1 cellular context compared by ENCODE assay signal in genomic region chr5:125865166-125865815, GRCh38.
TF ChIP-seq lines count a peak whose summit lies in the region.

No MANE protein-coding gene starts in this region.

TF ChIP-seq in WTC11, 78 proteins besides CTCF, POLR2A, EP300 and RAD21 (continued from another document):
- TF ChIP-seq, protein P1, sequence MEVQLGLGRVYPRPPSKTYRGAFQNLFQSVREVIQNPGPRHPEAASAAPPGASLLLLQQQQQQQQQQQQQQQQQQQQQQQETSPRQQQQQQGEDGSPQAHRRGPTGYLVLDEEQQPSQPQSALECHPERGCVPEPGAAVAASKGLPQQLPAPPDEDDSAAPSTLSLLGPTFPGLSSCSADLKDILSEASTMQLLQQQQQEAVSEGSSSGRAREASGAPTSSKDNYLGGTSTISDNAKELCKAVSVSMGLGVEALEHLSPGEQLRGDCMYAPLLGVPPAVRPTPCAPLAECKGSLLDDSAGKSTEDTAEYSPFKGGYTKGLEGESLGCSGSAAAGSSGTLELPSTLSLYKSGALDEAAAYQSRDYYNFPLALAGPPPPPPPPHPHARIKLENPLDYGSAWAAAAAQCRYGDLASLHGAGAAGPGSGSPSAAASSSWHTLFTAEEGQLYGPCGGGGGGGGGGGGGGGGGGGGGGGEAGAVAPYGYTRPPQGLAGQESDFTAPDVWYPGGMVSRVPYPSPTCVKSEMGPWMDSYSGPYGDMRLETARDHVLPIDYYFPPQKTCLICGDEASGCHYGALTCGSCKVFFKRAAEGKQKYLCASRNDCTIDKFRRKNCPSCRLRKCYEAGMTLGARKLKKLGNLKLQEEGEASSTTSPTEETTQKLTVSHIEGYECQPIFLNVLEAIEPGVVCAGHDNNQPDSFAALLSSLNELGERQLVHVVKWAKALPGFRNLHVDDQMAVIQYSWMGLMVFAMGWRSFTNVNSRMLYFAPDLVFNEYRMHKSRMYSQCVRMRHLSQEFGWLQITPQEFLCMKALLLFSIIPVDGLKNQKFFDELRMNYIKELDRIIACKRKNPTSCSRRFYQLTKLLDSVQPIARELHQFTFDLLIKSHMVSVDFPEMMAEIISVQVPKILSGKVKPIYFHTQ (CRISPR knock-in tag; IDR thresholded peaks at IDR 0.05): no peak
- TF ChIP-seq TEAD4 (CRISPR knock-in tag; IDR thresholded peaks at IDR 0.05): no peak
- no peak for TF ChIP-seq NR3C1 (CRISPR knock-in tag; conservative IDR thresholded peaks at IDR 0.05; ENCODE audit: low read depth)
- TF ChIP-seq ELF4 (CRISPR knock-in tag; IDR thresholded peaks at IDR 0.05; ENCODE audit: low read depth): no peak
- no peak for TF ChIP-seq ZNF416 (CRISPR knock-in tag; IDR thresholded peaks at IDR 0.05)
- TF ChIP-seq ATF1 (CRISPR knock-in tag; IDR thresholded peaks at IDR 0.05): no peak
- no peak for TF ChIP-seq NFYB (CRISPR knock-in tag; conservative IDR thresholded peaks at IDR 0.05; ENCODE audit: low read depth)
- no peak for TF ChIP-seq SOX15 (CRISPR knock-in tag; IDR thresholded peaks at IDR 0.05)
- no peak for TF ChIP-seq ERG (CRISPR knock-in tag; IDR thresholded peaks at IDR 0.05)
- no peak for TF ChIP-seq ZNF232 (CRISPR knock-in tag; IDR thresholded peaks at IDR 0.05)
- no peak for TF ChIP-seq TEAD1 (CRISPR knock-in tag; IDR thresholded peaks at IDR 0.05)
- no peak for TF ChIP-seq SMAD3 (CRISPR knock-in tag; IDR thresholded peaks at IDR 0.05; ENCODE audit: borderline replicate concordance)
- TF ChIP-seq, protein P2, sequence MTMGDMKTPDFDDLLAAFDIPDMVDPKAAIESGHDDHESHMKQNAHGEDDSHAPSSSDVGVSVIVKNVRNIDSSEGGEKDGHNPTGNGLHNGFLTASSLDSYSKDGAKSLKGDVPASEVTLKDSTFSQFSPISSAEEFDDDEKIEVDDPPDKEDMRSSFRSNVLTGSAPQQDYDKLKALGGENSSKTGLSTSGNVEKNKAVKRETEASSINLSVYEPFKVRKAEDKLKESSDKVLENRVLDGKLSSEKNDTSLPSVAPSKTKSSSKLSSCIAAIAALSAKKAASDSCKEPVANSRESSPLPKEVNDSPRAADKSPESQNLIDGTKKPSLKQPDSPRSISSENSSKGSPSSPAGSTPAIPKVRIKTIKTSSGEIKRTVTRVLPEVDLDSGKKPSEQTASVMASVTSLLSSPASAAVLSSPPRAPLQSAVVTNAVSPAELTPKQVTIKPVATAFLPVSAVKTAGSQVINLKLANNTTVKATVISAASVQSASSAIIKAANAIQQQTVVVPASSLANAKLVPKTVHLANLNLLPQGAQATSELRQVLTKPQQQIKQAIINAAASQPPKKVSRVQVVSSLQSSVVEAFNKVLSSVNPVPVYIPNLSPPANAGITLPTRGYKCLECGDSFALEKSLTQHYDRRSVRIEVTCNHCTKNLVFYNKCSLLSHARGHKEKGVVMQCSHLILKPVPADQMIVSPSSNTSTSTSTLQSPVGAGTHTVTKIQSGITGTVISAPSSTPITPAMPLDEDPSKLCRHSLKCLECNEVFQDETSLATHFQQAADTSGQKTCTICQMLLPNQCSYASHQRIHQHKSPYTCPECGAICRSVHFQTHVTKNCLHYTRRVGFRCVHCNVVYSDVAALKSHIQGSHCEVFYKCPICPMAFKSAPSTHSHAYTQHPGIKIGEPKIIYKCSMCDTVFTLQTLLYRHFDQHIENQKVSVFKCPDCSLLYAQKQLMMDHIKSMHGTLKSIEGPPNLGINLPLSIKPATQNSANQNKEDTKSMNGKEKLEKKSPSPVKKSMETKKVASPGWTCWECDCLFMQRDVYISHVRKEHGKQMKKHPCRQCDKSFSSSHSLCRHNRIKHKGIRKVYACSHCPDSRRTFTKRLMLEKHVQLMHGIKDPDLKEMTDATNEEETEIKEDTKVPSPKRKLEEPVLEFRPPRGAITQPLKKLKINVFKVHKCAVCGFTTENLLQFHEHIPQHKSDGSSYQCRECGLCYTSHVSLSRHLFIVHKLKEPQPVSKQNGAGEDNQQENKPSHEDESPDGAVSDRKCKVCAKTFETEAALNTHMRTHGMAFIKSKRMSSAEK (CRISPR knock-in tag; IDR thresholded peaks at IDR 0.05; ENCODE audit: borderline replicate concordance): no peak
- no peak for TF ChIP-seq ZNF121 (CRISPR knock-in tag; IDR thresholded peaks at IDR 0.05)
TF ChIP-seq in WTC11: peak in this region for 0.
